Comparison of ENCODE assay signal across 31 cellular contexts in genomic region chr2:224181534-224182155, GRCh38.
"Had no signal": no experiment of that assay in that cellular context is flagged by ENCODE, and none has a peak within 500 bp of the region (broad histone marks: within the 10 kb centered on the region; RNA-seq: fewer than 3 reads in every experiment).

No MANE protein-coding gene starts in this region.

- H3K4me3 ChIP-seq: body of pancreas, coronary artery, dorsolateral prefrontal cortex, esophagus squamous epithelium, ovary, sigmoid colon, uterus had no signal

- H3K27me3 Mint-ChIP-seq: activated CD4-positive, alpha-beta memory T cell treated with anti-CD3 and anti-CD28 coated beads, Interleukin-2, amount 10 ng/mL, durations not matched to agents 7 days and 5 days; activated naive CD8-positive, alpha-beta T cell treated with anti-CD3 and anti-CD28 coated beads, Interleukin-2, amount 50 U/mL, for 24 hours; progenitor cell of endocrine pancreas had no signal

- H3K27me3 ChIP-seq: body of pancreas, dorsolateral prefrontal cortex, esophagus squamous epithelium, ovary, sigmoid colon, uterus had no signal

- H3K4me1 Mint-ChIP-seq: activated CD4-positive, alpha-beta memory T cell treated with anti-CD3 and anti-CD28 coated beads, Interleukin-2, amount 10 ng/mL, durations not matched to agents 7 days and 5 days; activated CD4-positive, alpha-beta T cell treated with anti-CD3 and anti-CD28 coated beads, Interleukin-2, amount 10 ng/mL, durations not matched to agents 24 days and 14 days; activated naive CD4-positive, alpha-beta T cell treated with anti-CD3 and anti-CD28 coated beads, Interleukin-2, amount 50 U/mL, for 24 hours; activated naive CD8-positive, alpha-beta T cell treated with anti-CD3 and anti-CD28 coated beads, Interleukin-2, amount 50 U/mL, for 24 hours; stimulated activated effector memory CD8-positive, alpha-beta T cell treated with anti-CD3 and anti-CD28 coated beads, Interleukin-12 subunit alpha, Interleukin-12 subunit beta, amount 100 ng/mL, for 72 hours; stimulated activated naive CD8-positive, alpha-beta T cell treated with anti-CD3 and anti-CD28 coated beads, Interleukin-15, amount 100 ng/mL, for 72 hours had no signal

- H3K27ac Mint-ChIP-seq: activated CD4-positive, alpha-beta memory T cell treated with anti-CD3 and anti-CD28 coated beads, Interleukin-2, amount 10 ng/mL, durations not matched to agents 7 days and 5 days; activated CD4-positive, alpha-beta T cell treated with anti-CD3 and anti-CD28 coated beads, Interleukin-2, amount 10 ng/mL, durations not matched to agents 24 days and 14 days; activated naive CD4-positive, alpha-beta T cell treated with anti-CD3 and anti-CD28 coated beads, Interleukin-2, amount 50 U/mL, for 24 hours; activated naive CD8-positive, alpha-beta T cell treated with anti-CD3 and anti-CD28 coated beads, Interleukin-2, amount 50 U/mL, for 24 hours; activated T-cell treated with anti-CD3 and anti-CD28 coated beads, Interleukin-2, amount 50 U/mL, for 24 hours; mesothelial cell of epicardium; progenitor cell of endocrine pancreas; stimulated activated effector memory CD8-positive, alpha-beta T cell treated with anti-CD3 and anti-CD28 coated beads, Interleukin-12 subunit alpha, Interleukin-12 subunit beta, amount 100 ng/mL, for 72 hours; type B pancreatic cell had no signal

- H3K9me3 ChIP-seq: body of pancreas, esophagus squamous epithelium, ovary, uterus had no signal

- ATAC-seq: activated naive CD8-positive, alpha-beta T cell treated with anti-CD3 and anti-CD28 coated beads, Interleukin-2, amount 50 U/mL, for 24 hours; body of pancreas; left colon; stimulated activated effector memory CD8-positive, alpha-beta T cell treated with anti-CD3 and anti-CD28 coated beads, Interleukin-12 subunit alpha, Interleukin-12 subunit beta, amount 100 ng/mL, for 72 hours; stimulated activated naive CD8-positive, alpha-beta T cell treated with anti-CD3 and anti-CD28 coated beads, Interleukin-15, amount 100 ng/mL, for 72 hours had no signal

- H3K27ac ChIP-seq: body of pancreas, coronary artery, dorsolateral prefrontal cortex, ovary, sigmoid colon, uterus had no signal

- DNase-seq: activated CD4-positive, alpha-beta memory T cell treated with anti-CD3 and anti-CD28 coated beads, Interleukin-2, amount 10 ng/mL, durations not matched to agents 7 days and 5 days; activated CD4-positive, alpha-beta T cell treated with anti-CD3 and anti-CD28 coated beads, Interleukin-2, amount 10 ng/mL, durations not matched to agents 24 days and 14 days; activated CD4-positive, CD25-positive, alpha-beta regulatory T cell treated with anti-CD3 and anti-CD28 coated beads, Interleukin-2, amount 50 U/mL, for 72 hours; activated CD8-positive, alpha-beta memory T cell treated with anti-CD3 and anti-CD28 coated beads, Interleukin-2, amount 50 U/mL, for 48 hours; activated gamma-delta T cell; activated naive CD8-positive, alpha-beta T cell treated with anti-CD3 and anti-CD28 coated beads, Interleukin-2, amount 50 U/mL, for 24 hours; activated T-cell treated with anti-CD3 and anti-CD28 coated beads, Interleukin-2, amount 50 U/mL, for 24 hours; body of pancreas; dorsolateral prefrontal cortex; effector memory CD4-positive, alpha-beta T cell; esophagus squamous epithelium; glutamatergic neuron; islet precursor cell; left colon; naive B cell; ovary; retina; sigmoid colon; small intestine; stimulated activated CD4-positive, alpha-beta T cell treated with anti-CD3 and anti-CD28 coated beads, Interleukin-4, amount 100 ng/mL, for 24 hours; stimulated activated naive CD8-positive, alpha-beta T cell treated with anti-CD3 and anti-CD28 coated beads, Interleukin-15, amount 100 ng/mL, for 72 hours; substantia nigra; T-helper 2 cell had no signal

- H3K9me3 Mint-ChIP-seq: activated CD4-positive, alpha-beta memory T cell treated with anti-CD3 and anti-CD28 coated beads, Interleukin-2, amount 10 ng/mL, durations not matched to agents 7 days and 5 days; activated CD4-positive, alpha-beta T cell treated with anti-CD3 and anti-CD28 coated beads, Interleukin-2, amount 10 ng/mL, durations not matched to agents 24 days and 14 days; activated naive CD4-positive, alpha-beta T cell treated with anti-CD3 and anti-CD28 coated beads, Interleukin-2, amount 50 U/mL, for 24 hours; activated naive CD8-positive, alpha-beta T cell treated with anti-CD3 and anti-CD28 coated beads, Interleukin-2, amount 50 U/mL, for 24 hours; activated T-cell treated with anti-CD3 and anti-CD28 coated beads, Interleukin-2, amount 50 U/mL, for 24 hours; stimulated activated effector memory CD8-positive, alpha-beta T cell treated with anti-CD3 and anti-CD28 coated beads, Interleukin-12 subunit alpha, Interleukin-12 subunit beta, amount 100 ng/mL, for 72 hours had no signal

- H3K36me3 ChIP-seq: esophagus squamous epithelium, ovary, sigmoid colon, uterus had no signal

- FAIRE-seq: frontal cortex, small intestine had no signal

- H3K36me3 Mint-ChIP-seq: activated naive CD4-positive, alpha-beta T cell treated with anti-CD3 and anti-CD28 coated beads, Interleukin-2, amount 50 U/mL, for 24 hours; mesothelial cell of epicardium; naive B cell; stimulated activated effector memory CD8-positive, alpha-beta T cell treated with anti-CD3 and anti-CD28 coated beads, Interleukin-12 subunit alpha, Interleukin-12 subunit beta, amount 100 ng/mL, for 72 hours; type B pancreatic cell had no signal

- H3K4me3 Mint-ChIP-seq: activated CD4-positive, alpha-beta memory T cell treated with anti-CD3 and anti-CD28 coated beads, Interleukin-2, amount 10 ng/mL, durations not matched to agents 7 days and 5 days; activated CD4-positive, alpha-beta T cell treated with anti-CD3 and anti-CD28 coated beads, Interleukin-2, amount 10 ng/mL, durations not matched to agents 24 days and 14 days; activated naive CD4-positive, alpha-beta T cell treated with anti-CD3 and anti-CD28 coated beads, Interleukin-2, amount 50 U/mL, for 24 hours; activated naive CD8-positive, alpha-beta T cell treated with anti-CD3 and anti-CD28 coated beads, Interleukin-2, amount 50 U/mL, for 24 hours; activated T-cell treated with anti-CD3 and anti-CD28 coated beads, Interleukin-2, amount 50 U/mL, for 24 hours; mesothelial cell of epicardium; naive B cell; stimulated activated effector memory CD8-positive, alpha-beta T cell treated with anti-CD3 and anti-CD28 coated beads, Interleukin-12 subunit alpha, Interleukin-12 subunit beta, amount 100 ng/mL, for 72 hours; stimulated activated naive CD8-positive, alpha-beta T cell treated with anti-CD3 and anti-CD28 coated beads, Interleukin-15, amount 100 ng/mL, for 72 hours; type B pancreatic cell had no signal

- H3K4me1 ChIP-seq: body of pancreas, sigmoid colon, uterus had no signal
